8 cellular contexts compared by ENCODE assay signal in the genomic region with DNA sequence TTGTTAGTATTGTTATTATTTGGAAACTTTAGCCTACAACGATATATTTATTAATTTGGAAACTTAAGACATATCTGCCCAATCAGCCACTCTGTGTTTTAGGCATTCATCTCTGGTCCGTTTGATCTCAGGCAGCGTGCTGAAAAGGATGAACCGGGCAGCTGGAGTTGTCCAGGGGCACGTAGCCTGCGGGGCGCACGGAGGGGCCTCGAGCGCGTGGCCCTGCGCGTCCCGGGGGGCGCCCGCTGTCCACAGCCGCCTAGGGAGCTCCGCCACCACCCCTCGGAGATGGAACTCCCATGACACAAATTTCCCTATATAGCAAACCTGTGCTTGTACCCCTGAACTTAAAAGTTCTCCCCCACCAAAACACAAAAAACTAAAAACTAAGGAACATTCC. TPM values are rescaled to one million over a fixed set of nuclear protein-coding genes. Genes with fewer than 3 reads are reported as not detected.
DNase-seq lines count a peak whose midpoint lies in the region; ATAC-seq, FAIRE-seq and TF ChIP-seq lines count a peak whose summit lies in the region.

No MANE protein-coding gene starts in this region.

- peak overlapping the region; percentile 93 for H3K4me2 ChIP-seq in fibroblast of lung (ENCODE audit: extremely low read depth, insufficient read depth, low read length)

- ATAC-seq in RWPE2 (ENCODE audit: low read depth) (no peak), HG02759 (IDR thresholded peaks at IDR 0.05; ENCODE audit: unreplicated experiment) (no peak)

- H3K36me3 ChIP-seq in RWPE2 (ENCODE audit: low read depth) (no peaks in the 10 kb centered on the region), fibroblast of lung (ENCODE audit: control insufficient read depth, insufficient read depth, low read length) (no peaks in the 10 kb centered on the region), rectal smooth muscle tissue (ENCODE audit: control insufficient read depth, insufficient read depth, low read length) (no peaks in the 10 kb centered on the region)

- no peak overlapping the region for H3K9ac ChIP-seq in fibroblast of lung (ENCODE audit: insufficient read depth, low read length)
- H3K9ac ChIP-seq in rectal smooth muscle tissue (ENCODE audit: low read length): no peak overlapping the region

- DNase-seq in GM12865 (ENCODE audit: low read depth) (no peak), RWPE2 (ENCODE audit: low spot score) (no peak), fibroblast of lung (ENCODE audit: low read depth in 2 of 2) (no peak), NCI-H524 treated with DMSO at 0.1 percent for 48 hours (lab: John Stamatoyannopoulos, UW) (no peak), foreskin melanocyte (no peak), HTR-8/SVneo (ENCODE audit: insufficient read length, low spot score) (no peak)

- H3K4me3 ChIP-seq in GM12865 (ENCODE audit: low read depth, low read length) (peak overlapping the region; percentile 66), RWPE2 (ENCODE audit: severe bottlenecking) (peak overlapping the region; percentile 34), fibroblast of lung (replicated peaks in 1 of 4; ENCODE audit: control extremely low read depth in 1 of 4, insufficient read depth in 1 of 4, low read depth in 3 of 4, low read length in 4 of 4) (peak overlapping the region; percentile 69 to 82 (median 71)), rectal smooth muscle tissue (ENCODE audit: low read length) (peak overlapping the region; percentile 73)

- no peaks in the 10 kb centered on the region for H3K79me2 ChIP-seq in fibroblast of lung (ENCODE audit: control insufficient read depth, insufficient read depth, low read length)

- peaks cover 15% of the 10 kb centered on the region for H3K4me1 ChIP-seq in RWPE2 (ENCODE audit: insufficient read depth, poor library complexity, severe bottlenecking)
- no peaks in the 10 kb centered on the region for H3K4me1 ChIP-seq in fibroblast of lung (ENCODE audit: control insufficient read depth, extremely low read depth, insufficient read depth, low read length)
- no peaks in the 10 kb centered on the region for H3K4me1 ChIP-seq in rectal smooth muscle tissue (ENCODE audit: control insufficient read depth, insufficient read depth, low read length)

- no peak for FAIRE-seq in HTR-8/SVneo (lab: Jason Lieb, UNC)

- H3K9me3 ChIP-seq in RWPE2 (ENCODE audit: severe bottlenecking) (no peaks in the 10 kb centered on the region), fibroblast of lung (ENCODE audit: control insufficient read depth, insufficient read depth, low read depth, low read length) (no peaks in the 10 kb centered on the region)

- H2AFZ ChIP-seq in fibroblast of lung (ENCODE audit: low read length): no peak overlapping the region

- H3K27ac ChIP-seq in RWPE2 (ENCODE audit: poor library complexity, severe bottlenecking): no peak overlapping the region
- no peak overlapping the region for H3K27ac ChIP-seq in fibroblast of lung (ENCODE audit: insufficient read depth, low read length)
- no peak overlapping the region for H3K27ac ChIP-seq in rectal smooth muscle tissue (ENCODE audit: low read depth, low read length)

- H4K20me1 ChIP-seq in fibroblast of lung (ENCODE audit: control insufficient read depth, extremely low read depth, insufficient read depth, low read length): no peaks in the 10 kb centered on the region

- no peaks in the 10 kb centered on the region for H3K27me3 ChIP-seq in RWPE2 (ENCODE audit: insufficient read depth, poor library complexity, severe bottlenecking)
- peaks cover 7% of the 10 kb centered on the region for H3K27me3 ChIP-seq in fibroblast of lung (ENCODE audit: control insufficient read depth, insufficient read depth, low read length)
- peaks cover 2% of the 10 kb centered on the region for H3K27me3 ChIP-seq in rectal smooth muscle tissue (ENCODE audit: control insufficient read depth, insufficient read depth, low read length)

- TF ChIP-seq CTCF in GM12865 (IDR thresholded peaks at IDR 0.05; ENCODE audit: insufficient read depth, low read depth, low read length, missing control alignments): no peak
- TF ChIP-seq CTCF in RWPE2 (IDR thresholded peaks at IDR 0.05; ENCODE audit: poor library complexity, severe bottlenecking): no peak
- no peak for TF ChIP-seq CTCF in fibroblast of lung (conservative IDR thresholded peaks at IDR 0.05 in 1 of 2, IDR thresholded peaks at IDR 0.05 in 1 of 2; ENCODE audit: low read depth in 1 of 2, low read length in 2 of 2)

RNA-seq across cellular contexts. Expression of a gene that starts 24.3 kb away (rescaled TPM):
- total RNA-seq in fibroblast of lung: 0.26 and 4.3 TPM in 2 replicates
- 6.4 and 24.8 TPM in 2 replicates for polyA plus RNA-seq in fibroblast of lung
- polyA plus RNA-seq in fibroblast of lung (2012): 8.1 and 24.3 TPM in 2 replicates
- polyA minus RNA-seq in fibroblast of lung (ENCODE audit: low replicate concordance): 5.0 and 18.7 TPM in 2 replicates
